8 cellular contexts compared by ENCODE assay signal in the genomic region with DNA sequence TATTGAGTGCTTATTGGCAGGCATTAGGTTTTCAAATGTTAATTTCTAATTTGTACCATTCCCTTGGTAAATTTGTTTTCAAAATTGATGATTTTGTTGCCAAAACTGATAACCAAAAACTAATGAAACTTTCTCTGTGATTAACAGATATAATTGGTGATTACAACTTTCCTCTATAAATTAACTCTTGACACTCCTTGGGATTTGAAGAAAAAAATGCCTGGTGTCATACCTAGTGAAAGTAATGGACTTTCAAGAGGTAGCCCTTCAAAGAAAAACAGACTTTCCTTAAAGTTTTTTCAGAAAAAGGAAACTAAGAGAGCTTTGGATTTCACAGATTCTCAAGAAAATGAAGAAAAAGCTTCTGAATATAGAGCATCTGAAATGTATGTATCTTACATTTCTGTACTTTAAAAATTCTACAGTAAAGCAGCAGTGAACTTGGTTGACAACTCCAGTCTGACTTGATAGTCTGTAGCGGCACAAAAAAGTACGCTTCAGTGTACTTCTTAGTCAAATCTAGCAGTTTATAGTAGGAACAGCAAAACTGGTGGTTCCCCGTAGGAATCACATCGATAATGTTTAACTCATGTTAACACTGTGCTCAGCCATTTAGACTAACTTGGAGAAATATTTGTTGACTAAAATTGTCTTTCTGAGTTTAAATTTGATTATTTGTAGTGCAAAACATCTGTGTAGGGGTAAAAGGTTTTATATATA. TPM values are rescaled to one million over a fixed set of nuclear protein-coding genes. Genes with fewer than 3 reads are reported as not detected.
DNase-seq lines count a peak whose midpoint lies in the region; ATAC-seq, FAIRE-seq and TF ChIP-seq lines count a peak whose summit lies in the region.

No MANE protein-coding gene starts in this region.

- H3K4me1 ChIP-seq in PC-9 (replicated peaks; ENCODE audit: insufficient read depth) = peaks cover 23% of the 10 kb centered on the region
- peaks cover 13% of the 10 kb centered on the region for H3K4me1 ChIP-seq in keratinocyte (ENCODE audit: control insufficient read depth, extremely low read depth, insufficient read depth, low read length)
- H3K4me1 ChIP-seq in gastrocnemius medialis = peaks cover 22 to 32% of the 10 kb centered on the region in 2 donors

- FAIRE-seq in keratinocyte (lab: Jason Lieb, UNC) = no peak

- CTCF ChIA-PET in PC-9 (lab: Charles Lee) = no interaction called here

- TF ChIP-seq CTCF in PC-9 (conservative IDR thresholded peaks at IDR 0.05) (no peak), keratinocyte (optimal IDR thresholded peaks at IDR 0.05 in 1 of 3, IDR thresholded peaks at IDR 0.05 in 1 of 3, conservative IDR thresholded peaks at IDR 0.05 in 1 of 3; ENCODE audit: extremely low read depth in 1 of 3, insufficient read depth in 2 of 3, low read length in 3 of 3) (no peak), gastrocnemius medialis (IDR thresholded peaks at IDR 0.05 in 4 of 5, conservative IDR thresholded peaks at IDR 0.05 in 1 of 5) (no peak)

- H3K27me3 ChIP-seq in PC-9 (ENCODE audit: insufficient read depth, low read depth) = no peaks in the 10 kb centered on the region
- H3K27me3 ChIP-seq in keratinocyte (ENCODE audit: control insufficient read depth, extremely low read depth, insufficient read depth, low read length) = no peaks in the 10 kb centered on the region
- no peaks in the 10 kb centered on the region for H3K27me3 ChIP-seq in gastrocnemius medialis

- H3K27ac ChIP-seq in PC-9 = no peak overlapping the region
- H3K27ac ChIP-seq in keratinocyte (ENCODE audit: control insufficient read depth, insufficient read depth, low read length) = no peak overlapping the region
- H3K27ac ChIP-seq in gastrocnemius medialis = no peak overlapping the region

- DNase-seq in PC-9 (no peak), keratinocyte (ENCODE audit: low read depth, low spot score) (no peak), GDM1 (lab: John Stamatoyannopoulos, UW) (no peak), gastrocnemius medialis (no peak), NCI-H82 (lab: John Stamatoyannopoulos, UW) (no peak), COR-L47 (lab: John Stamatoyannopoulos, UW) (no peak)

- H4K20me1 ChIP-seq in PC-9 (ENCODE audit: insufficient read depth) (peaks cover 5% of the 10 kb centered on the region; the same call in 1 of the 2 replicates), keratinocyte (ENCODE audit: control insufficient read depth, extremely low read depth, insufficient read depth, low read length) (peaks cover 2% of the 10 kb centered on the region)

- in situ Hi-C loops in gastrocnemius medialis (cut with MboI; ENCODE audit: low sequenced_read_pairs in 4 of 4) = no loop called here

- H3K36me3 ChIP-seq in PC-9 (ENCODE audit: low read depth) (peaks cover 36% of the 10 kb centered on the region), keratinocyte (ENCODE audit: control insufficient read depth in 2 of 2, extremely low read depth in 1 of 2, insufficient read depth in 2 of 2, low read length in 2 of 2) (peaks cover 1 to 16% of the 10 kb centered on the region in 2 experiments), gastrocnemius medialis (peaks cover 0 to 23% of the 10 kb centered on the region in 2 donors)

- peak; percentile 34 for ATAC-seq in GM18517 (IDR thresholded peaks at IDR 0.05; ENCODE audit: unreplicated experiment)
- peak; percentile 31 for ATAC-seq in HG02610 (IDR thresholded peaks at IDR 0.05; ENCODE audit: unreplicated experiment)
- no peak for ATAC-seq in gastrocnemius medialis

- POLR2A ChIA-PET in PC-9 (lab: Charles Lee; ENCODE audit: unreplicated experiment) = no interaction called here

- peaks cover 24% of the 10 kb centered on the region for H3F3A ChIP-seq in PC-9 (ENCODE audit: insufficient read depth, low read depth)

- H3K9ac ChIP-seq in keratinocyte (ENCODE audit: control insufficient read depth, extremely low read depth, insufficient read depth, low read length) = no peak overlapping the region

- peak overlapping the region; percentile 100; the same call in 1 of the 2 replicates for H3K4me3 ChIP-seq in PC-9
- H3K4me3 ChIP-seq in keratinocyte (ENCODE audit: control insufficient read depth in 2 of 3, extremely low read depth in 1 of 3, insufficient read depth in 2 of 3, low read depth in 1 of 3, low read length in 3 of 3) = peak overlapping the region in 1 of 3 experiments; percentile 9
- H3K4me3 ChIP-seq in gastrocnemius medialis = no peak overlapping the region

- dilution Hi-C loops in keratinocyte (cut with MboI; ENCODE audit: extremely low pct_ligation_motif_present, low sequenced_read_pairs) = no loop called here

- H3K4me2 ChIP-seq in PC-9 (peak overlapping the region; percentile 96), keratinocyte (ENCODE audit: control insufficient read depth, extremely low read depth, insufficient read depth, low read depth, low read length) (peak overlapping the region; percentile 17)

- H2AFZ ChIP-seq in PC-9 = no peak overlapping the region
- H2AFZ ChIP-seq in keratinocyte (ENCODE audit: control insufficient read depth, low read length) = no peak overlapping the region

- intact Hi-C loops in PC-9 (cut with micrococcal nuclease; ENCODE audit: unreplicated experiment) (loop anchor here (5.0 kb wide), 1 partner anchor 927 kb away; the partner anchor contains the start of gene ALG6), gastrocnemius medialis (cut with DNase I; ENCODE audit: low total_unique reads) (loop anchor here (5.0 to 10.0 kb wide), 2 partner anchors 247 to 925 kb away; partner anchors contain the start of genes ALG6 and DOCK7)

- H3K9me1 ChIP-seq in keratinocyte (ENCODE audit: control insufficient read depth, extremely low read depth, insufficient read depth, low read length) = no peaks in the 10 kb centered on the region

- no peak for TF ChIP-seq POLR2A in gastrocnemius medialis (IDR thresholded peaks at IDR 0.05)

- H3K79me2 ChIP-seq in PC-9 (ENCODE audit: low read depth) (peaks cover 86% of the 10 kb centered on the region), keratinocyte (ENCODE audit: control insufficient read depth, insufficient read depth, low read length) (peaks cover 54% of the 10 kb centered on the region)

- BruUV-seq in PC-9 (replicated peaks; lab: Mats Ljungman, UMichigan) = no TSS peak

- no peaks in the 10 kb centered on the region for H3K9me3 ChIP-seq in PC-9 (ENCODE audit: insufficient read depth, low read depth)
- H3K9me3 ChIP-seq in keratinocyte (ENCODE audit: control insufficient read depth, low read depth, low read length) = no peaks in the 10 kb centered on the region
- H3K9me3 ChIP-seq in gastrocnemius medialis = no peaks in the 10 kb centered on the region

- no peaks in the 10 kb centered on the region for H3K9me2 ChIP-seq in PC-9 (ENCODE audit: insufficient read depth)

RNA-seq across cellular contexts. Expression of gene USP1, which starts 3.0 kb away (rescaled TPM):
- total RNA-seq in PC-9 (2021) (42.1 and 50.3 TPM in 2 replicates), gastrocnemius medialis (10 to 100 TPM; 11.8 to 23.4 (median 17.3) TPM)
- polyA plus RNA-seq in keratinocyte = 3.2 to 12.0 TPM (median 8.1 TPM) in 3 replicates
- 16.4 TPM for polyA plus RNA-seq in keratinocyte (2011; ENCODE audit: low read depth)
- polyA plus RNA-seq in keratinocyte (2011; cell fraction: cytosol; rRNA removed) = 3.5 and 7.3 TPM in 2 replicates
- polyA plus RNA-seq in keratinocyte (2011; cell fraction: nucleus; rRNA removed) = 3.0 and 4.8 TPM in 2 replicates
- 9.0 and 12.9 TPM in 2 replicates for polyA plus RNA-seq in keratinocyte (2012; ENCODE audit: low replicate concordance)
- polyA minus RNA-seq in keratinocyte = 1.6 to 7.9 TPM (median 1.9 TPM) in 3 replicates
- 2.7 TPM for polyA minus RNA-seq in keratinocyte (2011; cell fraction: cytosol; rRNA and poly(A)+ RNA removed)
- 2.0 and 3.6 TPM in 2 replicates for polyA minus RNA-seq in keratinocyte (2011; cell fraction: nucleus; rRNA and poly(A)+ RNA removed)

Comparison
In these comparisons a context has a peak if more than half of its experiments do, and no peak if none do; other contexts are left out.
1. ATAC-seq: peak in GM18517 (single experiment) and HG02610 (single experiment); none in gastrocnemius medialis (0 of 2).